In the genomic region with DNA sequence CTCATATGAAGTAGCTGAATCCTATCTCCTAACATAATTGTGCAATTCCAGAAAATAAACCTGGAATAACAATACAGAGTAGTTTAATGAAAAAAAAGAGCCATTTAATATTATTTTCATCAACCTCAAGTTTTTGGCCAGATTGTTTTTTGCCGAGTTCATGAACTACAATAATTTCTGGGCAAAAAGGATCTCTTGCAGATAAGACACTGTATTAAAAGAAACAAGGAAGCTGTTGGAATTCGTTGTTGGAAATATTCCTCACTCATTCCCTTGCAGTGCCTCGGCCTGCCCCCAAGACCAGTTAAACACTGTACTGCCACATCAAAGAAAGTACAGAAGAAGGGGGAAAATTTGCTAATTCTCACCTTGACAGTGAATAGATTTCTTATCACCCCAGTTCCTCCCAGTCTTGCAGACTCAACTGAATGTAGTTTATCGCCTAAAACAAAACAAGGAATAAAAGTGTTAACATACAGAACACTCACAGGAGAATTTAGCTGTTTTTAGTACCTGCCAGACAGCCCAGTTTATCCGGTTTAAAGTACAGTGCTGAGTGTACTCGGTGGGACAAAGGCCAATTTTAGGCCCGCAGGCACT, we compare ENCODE assay signal across 8 cellular contexts. TPM values are rescaled to one million over a fixed set of nuclear protein-coding genes. Genes with fewer than 3 reads are reported as not detected.
DNase-seq lines count a peak whose midpoint lies in the region; ATAC-seq and TF ChIP-seq lines count a peak whose summit lies in the region.

No MANE protein-coding gene starts in this region.

- no peaks in the 10 kb centered on the region for H3K9me3 ChIP-seq in skeletal muscle satellite cell (replicated peaks; ENCODE audit: low read length)

- peak overlapping the region; percentile 82 for H3K9ac ChIP-seq in skeletal muscle satellite cell (ENCODE audit: low read depth, low read length)

- H3K4me3 ChIP-seq in skeletal muscle satellite cell (ENCODE audit: low read length), result peak overlapping the region; percentile 98

- H3K4me2 ChIP-seq in skeletal muscle satellite cell (ENCODE audit: low read length), result peak overlapping the region; percentile 97

- TF ChIP-seq CTCF in foreskin keratinocyte (conservative IDR thresholded peaks at IDR 0.05), result no peak

- H3K27ac ChIP-seq in foreskin keratinocyte, result no peak overlapping the region

- H3K27me3 ChIP-seq in foreskin keratinocyte (no peaks in the 10 kb centered on the region), skeletal muscle satellite cell (ENCODE audit: control insufficient read depth, insufficient read depth, low read length) (no peaks in the 10 kb centered on the region)

- ATAC-seq in GM19328 (IDR thresholded peaks at IDR 0.05; ENCODE audit: unreplicated experiment), result peak; percentile 0
- ATAC-seq in foreskin keratinocyte, result peak; percentile 12
- ATAC-seq in GM21381 (IDR thresholded peaks at IDR 0.05; ENCODE audit: unreplicated experiment), result no peak
- ATAC-seq in HG02678 (IDR thresholded peaks at IDR 0.05; ENCODE audit: unreplicated experiment), result no peak

- peaks cover 6% of the 10 kb centered on the region for H3K4me1 ChIP-seq in foreskin keratinocyte
- peaks cover 17% of the 10 kb centered on the region for H3K4me1 ChIP-seq in skeletal muscle satellite cell (ENCODE audit: control insufficient read depth, insufficient read depth, low read length)

- DNase-seq in SW480 (ENCODE audit: low spot score) (peak; percentile 14), foreskin keratinocyte (no peak), NCI-H187 (lab: John Stamatoyannopoulos, UW) (no peak), NCI-H510A treated with DMSO at 0.1 percent for 48 hours (lab: John Stamatoyannopoulos, UW) (no peak)

- peaks cover 15% of the 10 kb centered on the region for H3K36me3 ChIP-seq in skeletal muscle satellite cell (ENCODE audit: insufficient read depth, low read length)

RNA-seq across cellular contexts. Expression of a gene that starts 1.3 kb away (rescaled TPM):
- total RNA-seq in foreskin keratinocyte, result 129 and 130 TPM in 2 replicates
- 72.0 and 80.0 TPM in 2 replicates for polyA plus RNA-seq in foreskin keratinocyte
- total RNA-seq in skeletal muscle satellite cell (2012; rRNA removed), result 56.1 and 125 TPM in 2 replicates

RNA-seq across cellular contexts. Expression of a gene that starts 12.4 kb away (rescaled TPM):
- 18.1 and 19.5 TPM in 2 replicates for total RNA-seq in foreskin keratinocyte
- 1.5 and 1.8 TPM in 2 replicates for polyA plus RNA-seq in foreskin keratinocyte
- 21.4 and 28.4 TPM in 2 replicates for total RNA-seq in skeletal muscle satellite cell (2012; rRNA removed)

Comparison
In these comparisons a context has a peak if more than half of its experiments do, and no peak if none do; other contexts are left out.
1. ATAC-seq: peak in GM19328 (single experiment) and foreskin keratinocyte (single experiment); none in GM21381 (single experiment) and HG02678 (single experiment).